ENCODE assay signal across 19 cellular contexts in the genomic region with DNA sequence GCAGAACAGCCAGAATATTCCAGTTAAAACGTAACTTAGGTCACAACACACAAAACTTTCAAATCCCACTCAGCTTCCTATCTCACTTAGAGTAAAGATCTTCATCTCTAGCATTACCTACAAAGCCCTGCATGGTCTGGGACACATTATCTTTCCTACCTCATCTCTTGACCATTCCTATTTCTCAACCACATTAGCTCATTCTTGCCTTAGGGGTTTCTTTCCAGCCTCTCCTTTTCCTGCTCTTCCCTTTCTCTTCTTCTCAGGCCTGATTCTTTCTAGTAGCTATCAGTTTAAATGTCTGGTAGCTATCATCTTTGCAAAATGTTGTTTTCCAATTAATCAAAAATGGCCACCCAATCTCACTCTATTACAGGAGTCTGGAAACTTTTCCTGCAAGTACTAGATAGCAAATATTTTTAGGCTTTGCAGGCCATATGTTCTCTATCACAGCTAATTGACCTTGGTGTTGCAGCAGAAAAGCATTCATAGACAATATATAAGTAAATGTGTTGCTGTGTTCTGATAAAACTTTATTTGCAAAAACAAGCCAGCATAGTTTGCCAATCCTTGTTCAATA. TPM values are rescaled to one million over a fixed set of nuclear protein-coding genes. Genes with fewer than 3 reads are reported as not detected.
DNase-seq lines count a peak whose midpoint lies in the region; ATAC-seq and TF ChIP-seq lines count a peak whose summit lies in the region.
"Had no signal": no experiment of that assay in that cellular context is flagged by ENCODE, and none has a peak within 500 bp of the region (broad histone marks: within the 10 kb centered on the region; RNA-seq: fewer than 3 reads in every experiment).

No MANE protein-coding gene starts in this region.

- peak overlapping the region in 3 of 4 donors; percentile 6 to 93 (median 10) for H3K4me3 Mint-ChIP-seq in CD4-positive, CD25-positive, alpha-beta regulatory T cell
- H3K4me3 Mint-ChIP-seq in Calu3 (ENCODE audit: low read depth, unreplicated experiment) (peak overlapping the region; percentile 76), T-cell (peak overlapping the region; percentile 73 to 87 (median 82)), glutamatergic neuron (ENCODE audit: unreplicated experiment) (no peak overlapping the region)
- H3K4me3 Mint-ChIP-seq: dendritic cell treated with granulocyte-macrophage colony-stimulating factor and Interleukin-4, amounts not matched to agents 40 ng/mL and 50 ng/mL, for 4 days had no signal

- TF ChIP-seq CTCF in Calu3 (IDR thresholded peaks at IDR 0.05; ENCODE audit: unreplicated experiment) (no peak), glutamatergic neuron (IDR thresholded peaks at IDR 0.05; ENCODE audit: partially characterized antibody, unreplicated experiment) (no peak), GM10248 (IDR thresholded peaks at IDR 0.05; ENCODE audit: control extremely low read depth, extremely low read depth, low read depth, missing control alignments) (no peak)

- H3K4me1 ChIP-seq in CD4-positive, CD25-positive, alpha-beta regulatory T cell (ENCODE audit: control insufficient read depth, insufficient read depth, low read length, poor library complexity, severe bottlenecking) = peaks cover 4% of the 10 kb centered on the region
- H3K4me1 ChIP-seq: left lung, sigmoid colon, vagina had no signal

- no peaks in the 10 kb centered on the region for H3K9me3 Mint-ChIP-seq in CD4-positive, CD25-positive, alpha-beta regulatory T cell
- no peaks in the 10 kb centered on the region for H3K9me3 Mint-ChIP-seq in Calu3 (ENCODE audit: low read depth, unreplicated experiment)
- H3K9me3 Mint-ChIP-seq in T-cell = no peaks in the 10 kb centered on the region
- no peaks in the 10 kb centered on the region for H3K9me3 Mint-ChIP-seq in glutamatergic neuron (ENCODE audit: unreplicated experiment)
- H3K9me3 Mint-ChIP-seq: dendritic cell treated with granulocyte-macrophage colony-stimulating factor and Interleukin-4, amounts not matched to agents 40 ng/mL and 50 ng/mL, for 4 days had no signal

- H3K4me1 Mint-ChIP-seq in CD4-positive, CD25-positive, alpha-beta regulatory T cell = peaks cover 10 to 21% (median 15%) of the 10 kb centered on the region in 4 donors
- H3K4me1 Mint-ChIP-seq in Calu3 (ENCODE audit: low read depth, unreplicated experiment) (peaks cover 14% of the 10 kb centered on the region), T-cell (peaks cover 7 to 16% (median 13%) of the 10 kb centered on the region in 3 donors), glutamatergic neuron (ENCODE audit: low read depth, unreplicated experiment) (peaks cover 8% of the 10 kb centered on the region)

- H3K27ac Mint-ChIP-seq in CD4-positive, CD25-positive, alpha-beta regulatory T cell = peak overlapping the region; percentile 9 to 53 (median 21)
- peak overlapping the region; percentile 3 for H3K27ac Mint-ChIP-seq in Calu3 (ENCODE audit: unreplicated experiment)
- H3K27ac Mint-ChIP-seq in T-cell = peak overlapping the region in 1 of 2 donors; percentile 13
- H3K27ac Mint-ChIP-seq in glutamatergic neuron (ENCODE audit: unreplicated experiment) = peak overlapping the region; percentile 22
- H3K27ac Mint-ChIP-seq: dendritic cell treated with granulocyte-macrophage colony-stimulating factor and Interleukin-4, amounts not matched to agents 40 ng/mL and 50 ng/mL, for 4 days had no signal

- CTCF ChIA-PET in Calu3 (lab: Charles Lee) (no interaction called here), T-cell (lab: Charles Lee) (no interaction called here), GM10248 (lab: Yijun Ruan, JAX) (interaction anchor here (0.7 to 1.1 kb wide), 5 partner anchors 11 to 37 kb away, joined by 3 read pairs; no protein-coding TSS in a partner anchor)

- peaks cover 5% of the 10 kb centered on the region for H3K27me3 Mint-ChIP-seq in CD4-positive, CD25-positive, alpha-beta regulatory T cell
- H3K27me3 Mint-ChIP-seq in Calu3 (ENCODE audit: unreplicated experiment) = no peaks in the 10 kb centered on the region
- no peaks in the 10 kb centered on the region for H3K27me3 Mint-ChIP-seq in T-cell
- H3K27me3 Mint-ChIP-seq in glutamatergic neuron (ENCODE audit: unreplicated experiment) = no peaks in the 10 kb centered on the region
- H3K27me3 Mint-ChIP-seq: dendritic cell treated with granulocyte-macrophage colony-stimulating factor and Interleukin-4, amounts not matched to agents 40 ng/mL and 50 ng/mL, for 4 days had no signal

- intact Hi-C loops in Calu3 (cut with micrococcal nuclease; ENCODE audit: unreplicated experiment) = no loop called here

- H3K36me3 ChIP-seq in CD4-positive, CD25-positive, alpha-beta regulatory T cell (ENCODE audit: control insufficient read depth, insufficient read depth, low read length) = no peaks in the 10 kb centered on the region
- no peaks in the 10 kb centered on the region for H3K36me3 ChIP-seq in MG63
- H3K36me3 ChIP-seq: left lung, ovary, sigmoid colon, vagina had no signal

- H3K36me3 Mint-ChIP-seq in CD4-positive, CD25-positive, alpha-beta regulatory T cell = no peaks in the 10 kb centered on the region
- peaks cover 17% of the 10 kb centered on the region for H3K36me3 Mint-ChIP-seq in Calu3 (ENCODE audit: insufficient read depth, unreplicated experiment)
- no peaks in the 10 kb centered on the region for H3K36me3 Mint-ChIP-seq in T-cell
- H3K36me3 Mint-ChIP-seq in glutamatergic neuron (ENCODE audit: unreplicated experiment) = no peaks in the 10 kb centered on the region

- no peaks in the 10 kb centered on the region for H3K27me3 ChIP-seq in CD4-positive, CD25-positive, alpha-beta regulatory T cell (ENCODE audit: control insufficient read depth, insufficient read depth, low read length)
- no peaks in the 10 kb centered on the region for H3K27me3 ChIP-seq in MG63
- H3K27me3 ChIP-seq: left lung, ovary, sigmoid colon, vagina had no signal

- ATAC-seq in CD4-positive, CD25-positive, alpha-beta regulatory T cell (ENCODE audit: low read depth in 2 of 2) = no peak
- no peak for ATAC-seq in T-cell (replicated peaks in 1 of 4)
- ATAC-seq: left lung had no signal

- DNase-seq in CD4-positive, CD25-positive, alpha-beta regulatory T cell = no peak
- DNase-seq in Calu3 (no peak), T-cell (no peak), glutamatergic neuron (no peak), 8988T (no peak), GM10248 (ENCODE audit: extremely low spot score) (no peak), MG63 (no peak)
- DNase-seq: activated CD4-positive, alpha-beta T cell treated with anti-CD3 and anti-CD28 coated beads for 48 hours; activated naive CD4-positive, alpha-beta T cell treated with anti-CD3 and anti-CD28 coated beads, Interleukin-2, amount 50 U/mL, for 16 hours; Karpas-422; left lung; NCI-H1105 treated with DMSO at 0.1 percent for 48 hours; NCI-H2107; NCI-H526 treated with DMSO at 0.1 percent for 48 hours; ovary; sigmoid colon had no signal

- BruUV-seq in Calu3 (replicated peaks; lab: Mats Ljungman, UMichigan) = no TSS peak

- H3K27ac ChIP-seq in CD4-positive, CD25-positive, alpha-beta regulatory T cell (ENCODE audit: insufficient read depth, low read length, poor library complexity, severe bottlenecking) = no peak overlapping the region
- H3K27ac ChIP-seq: epithelial cell of prostate, ovary, sigmoid colon, vagina had no signal

- POLR2A ChIA-PET in T-cell (lab: Charles Lee) = interaction anchor here (0.5 to 0.6 kb wide), 2 partner anchors 9 to 316 kb away, joined by 4 to 7 read pairs; no protein-coding TSS in a partner anchor
- POLR2A ChIA-PET in GM10248 (lab: Yijun Ruan, JAX) = no interaction called here

- H3K4me3 ChIP-seq in CD4-positive, CD25-positive, alpha-beta regulatory T cell (ENCODE audit: low read depth, low read length) = no peak overlapping the region
- H3K4me3 ChIP-seq in MG63 = no peak overlapping the region
- H3K4me3 ChIP-seq: ovary, sigmoid colon had no signal

- H3K9me3 ChIP-seq in CD4-positive, CD25-positive, alpha-beta regulatory T cell (ENCODE audit: control insufficient read depth in 2 of 2, low read length in 2 of 2) = no peaks in the 10 kb centered on the region
- H3K9me3 ChIP-seq in MG63 = no peaks in the 10 kb centered on the region
- H3K9me3 ChIP-seq: left lung, ovary, sigmoid colon, vagina had no signal

RNA-seq across cellular contexts. Expression of gene CBLB, which starts 15.1 kb away (rescaled TPM):
- total RNA-seq in CD4-positive, CD25-positive, alpha-beta regulatory T cell = 83.1 TPM
- polyA plus RNA-seq in CD4-positive, CD25-positive, alpha-beta regulatory T cell = 10 to 100 TPM; 23.9 to 36.4 (median 29.9) TPM
- total RNA-seq in Calu3 (2022) (17.9 and 26.2 TPM in 2 replicates), T-cell (100 to 1,000 TPM in 2 of 5 donors, 10 to 100 TPM in 3; 81.3 to 120 (median 99.6) TPM), glutamatergic neuron (ENCODE audit: unreplicated experiment) (269 TPM)
- 2.9 and 14.5 TPM in 2 replicates for total RNA-seq in MG63 (2014; rRNA removed; shearing (Covaris generic); ENCODE audit: low replicate concordance)
